In genomic region chr1:81453345-81453703, GRCh38 we compare ENCODE assay signal across 19 cellular contexts.
"Had no signal": no experiment of that assay in that cellular context is flagged by ENCODE, and none has a peak within 500 bp of the region (broad histone marks: within the 10 kb centered on the region; RNA-seq: fewer than 3 reads in every experiment).

No MANE protein-coding gene starts in this region.

- H3K27ac ChIP-seq: dorsolateral prefrontal cortex, esophagus muscularis mucosa, left ventricle myocardium inferior, right lobe of liver, spleen, suprapubic skin, upper lobe of left lung had no signal

- DNase-seq: activated CD4-positive, alpha-beta T cell treated with anti-CD3 and anti-CD28 coated beads, Interleukin-2, amount 50 U/mL, for 1 hour; activated CD8-positive, alpha-beta memory T cell treated with anti-CD3 and anti-CD28 coated beads for 24 hours; activated naive CD4-positive, alpha-beta T cell; anterior cingulate cortex; dorsolateral prefrontal cortex; hippocampal formation; left ventricle myocardium inferior; nephron progenitor cell; right lobe of liver; spleen; T-helper 1 cell; T1000; upper lobe of left lung had no signal

- H3K27me3 Mint-ChIP-seq: stimulated activated naive CD8-positive, alpha-beta T cell treated with anti-CD3 and anti-CD28 coated beads, Interleukin-15, Interleukin-2, amounts not matched to agents 100 ng/mL and 50 ng/mL, for 24 hours had no signal

- H3K4me3 Mint-ChIP-seq: nephron progenitor cell; stimulated activated naive CD8-positive, alpha-beta T cell treated with anti-CD3 and anti-CD28 coated beads, Interleukin-15, Interleukin-2, amounts not matched to agents 100 ng/mL and 50 ng/mL, for 24 hours had no signal

- FAIRE-seq: bronchial epithelial cell, endometrium had no signal

- H3K27ac Mint-ChIP-seq: nephron progenitor cell; stimulated activated naive CD8-positive, alpha-beta T cell treated with anti-CD3 and anti-CD28 coated beads, Interleukin-15, Interleukin-2, amounts not matched to agents 100 ng/mL and 50 ng/mL, for 24 hours had no signal

- H3K9me3 Mint-ChIP-seq: nephron progenitor cell had no signal

- H3K4me1 ChIP-seq: esophagus muscularis mucosa, left ventricle myocardium inferior, right lobe of liver, spleen, suprapubic skin, upper lobe of left lung had no signal

- H3K4me3 ChIP-seq: dorsolateral prefrontal cortex, esophagus muscularis mucosa, left ventricle myocardium inferior, right lobe of liver, spleen, suprapubic skin, upper lobe of left lung had no signal

- H3K27me3 ChIP-seq: esophagus muscularis mucosa, right lobe of liver, spleen, suprapubic skin, upper lobe of left lung had no signal

- H3K9me3 ChIP-seq: esophagus muscularis mucosa, left ventricle myocardium inferior, right lobe of liver, spleen, suprapubic skin, upper lobe of left lung had no signal

- ATAC-seq: activated CD4-positive, CD25-positive, alpha-beta regulatory T cell treated with anti-CD3 and anti-CD28 coated beads, Interleukin-2, amount 50 U/mL, for 24 hours; right lobe of liver had no signal

- H3K36me3 ChIP-seq: esophagus muscularis mucosa, left ventricle myocardium inferior, right lobe of liver, spleen, suprapubic skin, upper lobe of left lung had no signal
